ENCODE assay signal across 8 cellular contexts in genomic region chr7:106485031-106485551, GRCh38.
DNase-seq lines count a peak whose midpoint lies in the region; ATAC-seq, FAIRE-seq and TF ChIP-seq lines count a peak whose summit lies in the region.

No MANE protein-coding gene starts in this region.

- peak overlapping the region; percentile 46 for H3K4me2 ChIP-seq in mammary epithelial cell (ENCODE audit: insufficient read depth, low read depth, low read length)

- CTCF ChIA-PET in mammary epithelial cell (lab: Charles Lee; ENCODE audit: low non-redundant PET) = interaction anchor here (0.5 kb wide), 1 partner anchor 251 kb away, joined by 3 read pairs; no protein-coding TSS in a partner anchor

- H4K20me1 ChIP-seq in mammary epithelial cell (ENCODE audit: insufficient read depth, low read length) = no peaks in the 10 kb centered on the region

- BruUV-seq in mammary epithelial cell (replicated peaks; lab: Mats Ljungman, UMichigan) = no TSS peak

- peak overlapping the region; percentile 87 for H3K27ac ChIP-seq in mammary epithelial cell (ENCODE audit: insufficient read depth, low read depth, low read length)

- H2AFZ ChIP-seq in mammary epithelial cell (ENCODE audit: low read depth, low read length) = peak overlapping the region; percentile 3

- in situ Hi-C loops in mammary epithelial cell (cut with MboI; ENCODE audit: low sequenced_read_pairs in 2 of 2) = loop anchor here in 1 of 2 donors (10.0 kb wide), 1 partner anchor 250 kb away; no protein-coding TSS in a partner anchor

- TF ChIP-seq CTCF in mammary epithelial cell (conservative IDR thresholded peaks at IDR 0.05 in 1 of 2, IDR thresholded peaks at IDR 0.05 in 1 of 2; ENCODE audit: extremely low read depth in 1 of 2, insufficient read depth in 1 of 2, low read depth in 1 of 2, low read length in 2 of 2) = no peak

- peak overlapping the region; percentile 61 for H3K9ac ChIP-seq in mammary epithelial cell (ENCODE audit: insufficient read depth, low read length)

- dilution Hi-C loops in mammary epithelial cell (cut with HindIII; ENCODE audit: low sequenced_read_pairs) = loop anchor here (5.0 to 10.0 kb wide), 2 partner anchors 42 to 250 kb away; no protein-coding TSS in a partner anchor

- H3K4me1 ChIP-seq in mammary epithelial cell (ENCODE audit: insufficient read depth, low read length) = peaks cover 40% of the 10 kb centered on the region

- no peaks in the 10 kb centered on the region for H3K79me2 ChIP-seq in mammary epithelial cell (ENCODE audit: insufficient read depth, low read length)

- DNase-seq in GM18507 (ENCODE audit: extremely low spot score, insufficient read length, low read depth) (no peak), mammary epithelial cell (peak; percentile 91), renal cortical epithelial cell (ENCODE audit: low read depth) (peak; percentile 98), NCI-H2107 (lab: John Stamatoyannopoulos, UW) (no peak), hippocampal formation (lab: John Stamatoyannopoulos, UW) (no peak), CD1c-positive myeloid dendritic cell (ENCODE audit: extremely low spot score) (no peak)

- no peaks in the 10 kb centered on the region for H3K9me3 ChIP-seq in mammary epithelial cell (replicated peaks; ENCODE audit: insufficient read depth, low read length)

- no peaks in the 10 kb centered on the region for H3K36me3 ChIP-seq in mammary epithelial cell (ENCODE audit: insufficient read depth, low read length)

- ATAC-seq in HG03469 (IDR thresholded peaks at IDR 0.05; ENCODE audit: unreplicated experiment) (peak; percentile 63), GM19397 (IDR thresholded peaks at IDR 0.05; ENCODE audit: unreplicated experiment) (no peak)

- intact Hi-C loops in mammary epithelial cell (cut with micrococcal nuclease) = loop anchor here (5.0 kb wide), 1 partner anchor 252 kb away; no protein-coding TSS in a partner anchor

- no peak overlapping the region for H3K4me3 ChIP-seq in mammary epithelial cell (replicated peaks in 1 of 3; ENCODE audit: insufficient read depth in 1 of 3, low read depth in 2 of 3, low read length in 3 of 3)

- H3K27me3 ChIP-seq in mammary epithelial cell (ENCODE audit: insufficient read depth, low read length) = no peaks in the 10 kb centered on the region

- 100% methylated on average over 1 of the region's 1 CpG for WGBS in mammary epithelial cell (ENCODE audit: low coverage, missing lambda C conversion rate)

- peak; percentile 38 for FAIRE-seq in GM18507 (lab: Jason Lieb, UNC)

Comparison
In these comparisons a context has a peak if more than half of its experiments do, and no peak if none do; other contexts are left out.
1. DNase-seq: peak in mammary epithelial cell (single experiment) and renal cortical epithelial cell (single experiment); none in GM18507 (single experiment), NCI-H2107 (single experiment), hippocampal formation (0 of 2) and CD1c-positive myeloid dendritic cell (single experiment).